Comparison of ENCODE assay signal across 19 cellular contexts in the genomic region with DNA sequence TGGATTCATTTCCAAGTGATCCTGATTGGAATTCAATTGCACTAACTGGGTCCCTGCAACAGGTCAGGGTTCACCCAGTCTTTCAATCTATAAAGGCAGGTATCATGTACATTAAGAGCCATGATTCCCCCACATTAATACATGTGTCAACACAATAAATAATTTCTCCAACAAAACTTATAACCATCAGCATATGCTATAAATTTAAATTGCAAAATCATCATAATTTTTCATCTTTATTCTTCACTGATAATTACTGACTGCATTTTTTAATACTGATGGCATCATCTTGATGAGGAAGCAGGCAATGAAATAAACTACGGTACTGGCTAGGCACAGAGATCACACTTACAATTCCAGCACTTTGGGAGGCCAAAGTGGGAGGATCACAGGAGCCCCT. TPM values are rescaled to one million over a fixed set of nuclear protein-coding genes. Genes with fewer than 3 reads are reported as not detected.
DNase-seq lines count a peak whose midpoint lies in the region; ATAC-seq and TF ChIP-seq lines count a peak whose summit lies in the region.
"Had no signal": no experiment of that assay in that cellular context is flagged by ENCODE, and none has a peak within 500 bp of the region (broad histone marks: within the 10 kb centered on the region; RNA-seq: fewer than 3 reads in every experiment).

No MANE protein-coding gene starts in this region.

- intact Hi-C loops in right cardiac atrium (cut with DNase I), result no loop called here
- intact Hi-C loops in Right ventricle myocardium inferior (cut with DNase I), result loop anchor here (5.0 kb wide), 2 partner anchors 69 to 156 kb away; no protein-coding TSS in a partner anchor

- H3K4me3 ChIP-seq in right cardiac atrium (ENCODE audit: low read length) (no peak overlapping the region), liver (ENCODE audit: low read depth in 1 of 3, low read length in 3 of 3) (no peak overlapping the region), smooth muscle cell (no peak overlapping the region)
- H3K4me3 ChIP-seq: neural progenitor cell had no signal

- H2AFZ ChIP-seq in smooth muscle cell (ENCODE audit: low read depth), result no peak overlapping the region
- H2AFZ ChIP-seq: neural progenitor cell had no signal

- H3K9me3 ChIP-seq in right cardiac atrium (ENCODE audit: control insufficient read depth, low read length), result no peaks in the 10 kb centered on the region
- H3K9me3 ChIP-seq in liver (ENCODE audit: control insufficient read depth in 4 of 4, low read length in 3 of 4), result no peaks in the 10 kb centered on the region
- H3K9me3 ChIP-seq in smooth muscle cell (replicated peaks; ENCODE audit: low read depth), result no peaks in the 10 kb centered on the region

- peaks cover 57% of the 10 kb centered on the region for H4K20me1 ChIP-seq in smooth muscle cell (ENCODE audit: low read depth)

- no peak for TF ChIP-seq RAD21 in liver (IDR thresholded peaks at IDR 0.05)

- ATAC-seq in right cardiac atrium (no peak), Right ventricle myocardium inferior (no peak)
- ATAC-seq: activated CD8-positive, alpha-beta memory T cell treated with anti-CD3 and anti-CD28 coated beads, Interleukin-2, amount 10 ng/mL, durations not matched to agents 7 days and 5 days; sciatic nerve had no signal

- H3K27ac ChIP-seq in right cardiac atrium (ENCODE audit: low read length) (peak overlapping the region; percentile 51), liver (ENCODE audit: low read depth in 1 of 2, low read length in 2 of 2) (no peak overlapping the region), smooth muscle cell (ENCODE audit: low read depth) (peak overlapping the region; percentile 79)
- H3K27ac ChIP-seq: neural progenitor cell had no signal

- no peaks in the 10 kb centered on the region for H3K27me3 ChIP-seq in right cardiac atrium (ENCODE audit: control insufficient read depth, insufficient read depth)
- H3K27me3 ChIP-seq in liver (ENCODE audit: control insufficient read depth in 4 of 4, insufficient read depth in 4 of 4, low read length in 3 of 4), result no peaks in the 10 kb centered on the region
- no peaks in the 10 kb centered on the region for H3K27me3 ChIP-seq in smooth muscle cell (ENCODE audit: low read depth)
- H3K27me3 ChIP-seq: neural progenitor cell had no signal

- peaks cover 77% of the 10 kb centered on the region for H3K79me2 ChIP-seq in smooth muscle cell (ENCODE audit: low read depth)

- H3K4me2 ChIP-seq in smooth muscle cell, result no peak overlapping the region
- H3K4me2 ChIP-seq: neural progenitor cell had no signal

- H3K36me3 ChIP-seq in liver (ENCODE audit: control insufficient read depth in 4 of 4, insufficient read depth in 3 of 4, low read depth in 1 of 4, low read length in 3 of 4) (no peaks in the 10 kb centered on the region), smooth muscle cell (ENCODE audit: low read depth) (no peaks in the 10 kb centered on the region)
- H3K36me3 ChIP-seq: neural progenitor cell had no signal

- DNase-seq in right cardiac atrium, result no peak
- no peak for DNase-seq in Right ventricle myocardium inferior (ENCODE audit: missing footprints)
- DNase-seq in smooth muscle cell (lab: John Stamatoyannopoulos, UW; ENCODE audit: unreplicated experiment), result no peak
- no peak for DNase-seq in NCI-H446 (lab: John Stamatoyannopoulos, UW)
- no peak for DNase-seq in SK-N-DZ (ENCODE audit: low spot score)
- DNase-seq in glomerular visceral epithelial cell (ENCODE audit: extremely low spot score), result no peak
- DNase-seq in AG20443 (ENCODE audit: low spot score), result no peak
- DNase-seq: activated CD4-positive, alpha-beta T cell treated with anti-CD3 and anti-CD28 coated beads for 1 hour; activated CD8-positive, alpha-beta memory T cell treated with anti-CD3 and anti-CD28 coated beads, Interleukin-2, amount 10 ng/mL, durations not matched to agents 7 days and 5 days; CD4-positive, CD25-positive, alpha-beta regulatory T cell; DMS153; effector memory CD4-positive, alpha-beta T cell; Kasumi-1; NCI-H1105; NCI-H2107; NCI-H526 had no signal

- no peak overlapping the region for H3K9ac ChIP-seq in liver (ENCODE audit: low read depth in 1 of 2, low read length in 2 of 2)
- no peak overlapping the region for H3K9ac ChIP-seq in smooth muscle cell (ENCODE audit: low read depth)
- H3K9ac ChIP-seq: neural progenitor cell had no signal

- TF ChIP-seq CTCF in liver (IDR thresholded peaks at IDR 0.05; ENCODE audit: low read depth, low read length, missing input control) (no peak), smooth muscle cell (IDR thresholded peaks at IDR 0.05; ENCODE audit: borderline replicate concordance, insufficient read depth, poor library complexity, severe bottlenecking) (no peak)

- H3K4me1 ChIP-seq in right cardiac atrium (ENCODE audit: control insufficient read depth, insufficient read depth, low read length) (peaks cover 37% of the 10 kb centered on the region), liver (ENCODE audit: control insufficient read depth in 4 of 4, insufficient read depth in 4 of 4, low read length in 3 of 4) (peaks cover 10 to 44% (median 18%) of the 10 kb centered on the region in 4 donors), smooth muscle cell (ENCODE audit: low read depth) (peaks cover 37% of the 10 kb centered on the region)

- WGBS in right cardiac atrium, result 91% methylated on average over 1 of the region's 1 CpG
- 99% methylated on average over 1 of the region's 1 CpG for WGBS in liver
- WGBS in smooth muscle cell (ENCODE audit: low lambda C conversion rate), result 100% methylated on average over 1 of the region's 1 CpG

- H3F3A ChIP-seq in smooth muscle cell (ENCODE audit: low read depth), result peaks cover 6% of the 10 kb centered on the region

TF ChIP-seq in liver, 16 proteins besides CTCF, POLR2A, EP300 and RAD21:
- TF ChIP-seq TAF1 (conservative IDR thresholded peaks at IDR 0.05), result no peak
- TF ChIP-seq HNF4A (conservative IDR thresholded peaks at IDR 0.05), result peak; percentile 7 to 31
- TF ChIP-seq RXRA (IDR thresholded peaks at IDR 0.05), result no peak
- TF ChIP-seq, protein P1, sequence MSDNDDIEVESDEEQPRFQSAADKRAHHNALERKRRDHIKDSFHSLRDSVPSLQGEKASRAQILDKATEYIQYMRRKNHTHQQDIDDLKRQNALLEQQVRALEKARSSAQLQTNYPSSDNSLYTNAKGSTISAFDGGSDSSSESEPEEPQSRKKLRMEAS (IDR thresholded peaks at IDR 0.05), result no peak

RNA-seq across cellular contexts. Expression of a gene that starts 59.4 kb away (rescaled TPM):
- total RNA-seq in right cardiac atrium, result 10 to 100 TPM in 2 of 4 donors, 1 to 10 TPM in 2; 9.1 to 18.2 (median 11.0) TPM
- 4.3 TPM for polyA plus RNA-seq in right cardiac atrium
- 8.4 TPM for total RNA-seq in Right ventricle myocardium inferior
- total RNA-seq in liver, result 1 to 10 TPM; 3.5 to 5.9 TPM
- polyA plus RNA-seq in liver, result 1 to 10 TPM; 1.5 to 2.5 TPM
- 6.5 and 9.8 TPM in 2 replicates for total RNA-seq in smooth muscle cell
- polyA plus RNA-seq in smooth muscle cell, result 3.1 and 5.0 TPM in 2 replicates
- 4.9 and 5.5 TPM in 2 replicates for polyA plus RNA-seq in SK-N-DZ (2014; cell fraction: cytosol; rRNA removed)
- 3.0 and 7.3 TPM in 2 replicates for polyA plus RNA-seq in SK-N-DZ (2014; cell fraction: nucleus; rRNA removed)

Comparison
In these comparisons a context has a peak if more than half of its experiments do, and no peak if none do; other contexts are left out.
1. H3K27ac ChIP-seq: peak in right cardiac atrium (single experiment) and smooth muscle cell (single experiment); none in liver (0 of 2).